23 cellular contexts compared by ENCODE assay signal in genomic region chr14:84850595-84850994, GRCh38.
"Had no signal": no experiment of that assay in that cellular context is flagged by ENCODE, and none has a peak within 500 bp of the region (broad histone marks: within the 10 kb centered on the region; RNA-seq: fewer than 3 reads in every experiment).

No MANE protein-coding gene starts in this region.

- H3K4me1 ChIP-seq: left lung, neural progenitor cell, spleen, suprapubic skin, tibial artery, uterus had no signal

- H3K4me2 ChIP-seq: neural progenitor cell had no signal

- H3K27me3 ChIP-seq: left lung, neural progenitor cell, neutrophil, spleen, suprapubic skin, tibial artery, uterus had no signal

- H3K4me3 ChIP-seq: left lung, lung, neural progenitor cell, skin epidermis, spleen, suprapubic skin, thoracic aorta, tibial artery, uterus had no signal

- FAIRE-seq: keratinocyte had no signal

- ATAC-seq: left colon; left lung; natural killer cell; right cardiac atrium; sciatic nerve; stimulated activated effector memory CD8-positive, alpha-beta T cell treated with anti-CD3 and anti-CD28 coated beads, Interleukin-12 subunit alpha, Interleukin-12 subunit beta, amount 100 ng/mL, for 72 hours had no signal

- H3K36me3 ChIP-seq: left lung, neural progenitor cell, neutrophil, spleen, suprapubic skin, thoracic aorta, tibial artery, uterus had no signal

- H2AFZ ChIP-seq: neural progenitor cell had no signal

- H3K9me3 ChIP-seq: left lung, neutrophil, suprapubic skin, thoracic aorta, tibial artery, uterus had no signal

- H3K27ac ChIP-seq: left lung, neural progenitor cell, neutrophil, skin epidermis, spleen, suprapubic skin, thoracic aorta, tibial artery, uterus had no signal

- DNase-seq: hippocampal formation; left colon; left lung; mesendoderm; naive B cell; natural killer cell; nephron progenitor cell; occipital lobe; right cardiac atrium; spleen; stimulated activated CD4-positive, alpha-beta T cell treated with anti-CD3 and anti-CD28 coated beads, Interleukin-4, amount 100 ng/mL, for 24 hours; stimulated activated naive CD4-positive, alpha-beta T cell; tibial artery; uterus had no signal

- H3K9ac ChIP-seq: neural progenitor cell had no signal
